Comparison of ENCODE assay signal across 1 cellular context in the genomic region with DNA sequence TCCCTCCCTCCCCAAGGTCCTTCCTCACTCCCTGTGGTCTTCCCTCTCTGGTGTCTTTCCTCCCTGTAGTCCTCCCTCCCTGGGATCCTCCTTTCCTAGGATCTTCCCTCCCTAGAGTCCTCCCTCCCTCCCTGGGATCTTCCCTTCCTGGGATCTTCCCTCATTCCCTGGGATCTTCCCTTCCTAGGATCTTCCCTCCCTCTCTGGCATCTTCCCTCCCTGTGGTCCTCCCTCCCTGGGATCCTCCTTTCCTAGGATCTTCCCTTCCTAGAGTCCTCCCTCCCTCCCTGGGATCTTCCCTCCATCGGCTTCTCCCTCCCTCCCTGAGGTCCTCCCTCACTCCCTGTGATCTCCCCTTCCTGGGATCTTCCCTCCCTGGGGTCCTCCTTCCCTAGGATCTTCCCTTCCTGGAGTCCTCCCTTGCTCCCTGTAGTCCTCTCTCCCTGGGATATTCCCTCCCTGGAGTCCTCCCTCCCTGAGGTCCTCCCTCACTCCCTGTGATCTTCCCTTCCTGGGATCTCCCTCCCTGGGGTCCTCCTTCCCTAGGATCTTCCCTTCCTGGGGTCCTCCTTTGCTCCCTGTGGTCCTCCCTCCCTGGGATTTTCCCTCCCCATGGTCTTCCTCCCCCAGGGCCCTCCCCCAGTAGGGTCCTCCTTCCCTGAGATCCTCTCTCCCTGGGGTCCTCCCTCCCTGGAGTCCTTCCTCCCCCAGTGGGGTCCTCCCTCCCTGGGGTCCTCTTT.
TF ChIP-seq lines count a peak whose summit lies in the region.

No MANE protein-coding gene starts in this region.

TF ChIP-seq in K562, 482 proteins besides CTCF, POLR2A, EP300 and RAD21:
- TF ChIP-seq ZNF263 (CRISPR knock-in tag; IDR thresholded peaks at IDR 0.05; ENCODE audit: borderline replicate concordance): peak; percentile 92
- TF ChIP-seq FOXM1 (IDR thresholded peaks at IDR 0.05; ENCODE audit: low read depth): no peak
- TF ChIP-seq FOXM1 (CRISPR knock-in tag; IDR thresholded peaks at IDR 0.05; ENCODE audit: low read depth): no peak
- no peak for TF ChIP-seq NELFE (IDR thresholded peaks at IDR 0.05; ENCODE audit: insufficient read depth, insufficient read length)
- no peak for TF ChIP-seq KDM2B (CRISPR knock-in tag; IDR thresholded peaks at IDR 0.05)
TF ChIP-seq in K562: peak in this region for 1.
